In genomic region chr19:53308339-53308811, GRCh38 we compare ENCODE assay signal across 11 cellular contexts. TPM values are rescaled to one million over a fixed set of nuclear protein-coding genes. Genes with fewer than 3 reads are reported as not detected.
DNase-seq lines count a peak whose midpoint lies in the region; ATAC-seq and TF ChIP-seq lines count a peak whose summit lies in the region.
"Had no signal": no experiment of that assay in that cellular context is flagged by ENCODE, and none has a peak within 500 bp of the region (broad histone marks: within the 10 kb centered on the region; RNA-seq: fewer than 3 reads in every experiment).

No MANE protein-coding gene starts in this region.

- no peaks in the 10 kb centered on the region for H3K27me3 ChIP-seq in skeletal muscle satellite cell (ENCODE audit: control insufficient read depth, insufficient read depth, low read length)

- no peak overlapping the region for H3K9ac ChIP-seq in skeletal muscle satellite cell (ENCODE audit: low read depth, low read length)

- peaks cover 5% of the 10 kb centered on the region for H3K9me3 ChIP-seq in skeletal muscle satellite cell (replicated peaks; ENCODE audit: low read length)

- DNase-seq in activated T-cell treated with anti-CD3 and anti-CD28 coated beads for 48 hours (ENCODE audit: low read depth): peak; percentile 5
- no peak for DNase-seq in activated T-cell treated with anti-CD3 and anti-CD28 coated beads, Interleukin-2, amount 50 U/mL, for 4 hours
- peak; percentile 36 for DNase-seq in hepatic stellate cell (ENCODE audit: low spot score)
- DNase-seq: small intestine had no signal

- H3K4me3 Mint-ChIP-seq in activated T-cell treated with anti-CD3 and anti-CD28 coated beads, Interleukin-2, amount 50 U/mL, for 4 hours: no peak overlapping the region
- H3K4me3 Mint-ChIP-seq: central memory CD8-positive, alpha-beta T cell had no signal

- peaks cover 33% of the 10 kb centered on the region for H3K9me3 Mint-ChIP-seq in activated T-cell treated with anti-CD3 and anti-CD28 coated beads, Interleukin-2, amount 50 U/mL, for 4 hours

- ATAC-seq in activated T-cell treated with anti-CD3 and anti-CD28 coated beads, Interleukin-2, amount 50 U/mL, for 4 hours: no peak
- ATAC-seq in SK-N-SH treated with all-trans-retinoic acid at 6 μM for 48 hours (peak; percentile 69; the same call in 2 of the 3 replicates), GM21576 (IDR thresholded peaks at IDR 0.05; ENCODE audit: unreplicated experiment) (no peak), HG02885 (IDR thresholded peaks at IDR 0.05; ENCODE audit: poor library complexity, unreplicated experiment) (no peak), GM18909 (IDR thresholded peaks at IDR 0.05; ENCODE audit: poor library complexity, unreplicated experiment) (no peak)

- H3K36me3 ChIP-seq in skeletal muscle satellite cell (ENCODE audit: insufficient read depth, low read length): no peaks in the 10 kb centered on the region

- no peaks in the 10 kb centered on the region for H3K4me1 ChIP-seq in skeletal muscle satellite cell (ENCODE audit: control insufficient read depth, insufficient read depth, low read length)

- no peaks in the 10 kb centered on the region for H3K36me3 Mint-ChIP-seq in activated T-cell treated with anti-CD3 and anti-CD28 coated beads, Interleukin-2, amount 50 U/mL, for 4 hours (ENCODE audit: insufficient read depth)

- no peaks in the 10 kb centered on the region for H3K4me1 Mint-ChIP-seq in activated T-cell treated with anti-CD3 and anti-CD28 coated beads, Interleukin-2, amount 50 U/mL, for 4 hours (ENCODE audit: low read depth)
- H3K4me1 Mint-ChIP-seq: central memory CD8-positive, alpha-beta T cell had no signal

- no peak overlapping the region for H3K4me3 ChIP-seq in skeletal muscle satellite cell (ENCODE audit: low read length)
- H3K4me3 ChIP-seq: SK-N-MC had no signal

- peak overlapping the region; percentile 20 for H3K4me2 ChIP-seq in skeletal muscle satellite cell (ENCODE audit: low read length)

- H3K27me3 Mint-ChIP-seq in activated T-cell treated with anti-CD3 and anti-CD28 coated beads, Interleukin-2, amount 50 U/mL, for 4 hours (ENCODE audit: low read depth): peaks cover 27% of the 10 kb centered on the region

TF ChIP-seq in SK-N-SH treated with all-trans-retinoic acid at 6 μM for 48 hours, 23 proteins besides CTCF, POLR2A, EP300 and RAD21:
- TF ChIP-seq OSR1 (CRISPR knock-in tag; IDR thresholded peaks at IDR 0.05) (no peak), ZFP3 (CRISPR knock-in tag; IDR thresholded peaks at IDR 0.05) (peak; percentile 69)

RNA-seq across cellular contexts. Expression of gene ZNF845, which starts 25.2 kb away (rescaled TPM):
- 1 to 10 TPM; 3.7 to 4.0 (median 3.8) TPM for total RNA-seq in activated T-cell treated with anti-CD3 and anti-CD28 coated beads, Interleukin-2, amount 50 U/mL, for 4 hours
- total RNA-seq in skeletal muscle satellite cell (2012; rRNA removed): 5.8 and 6.1 TPM in 2 replicates

RNA-seq across cellular contexts. Expression of gene VN1R4, which starts 40.9 kb away (rescaled TPM):
- total RNA-seq in activated T-cell treated with anti-CD3 and anti-CD28 coated beads, Interleukin-2, amount 50 U/mL, for 4 hours: not detected
- total RNA-seq in skeletal muscle satellite cell (2012; rRNA removed): not detected in 2 replicates

RNA-seq across cellular contexts. Expression of gene VN1R2, which starts 50.3 kb away (rescaled TPM):
- total RNA-seq in activated T-cell treated with anti-CD3 and anti-CD28 coated beads, Interleukin-2, amount 50 U/mL, for 4 hours: not detected
- total RNA-seq in skeletal muscle satellite cell (2012; rRNA removed): not detected in 2 replicates

RNA-seq across cellular contexts. Expression of gene ZNF677, which starts 53.7 kb away (rescaled TPM):
- 1 to 10 TPM; 2.6 to 5.0 (median 4.6) TPM for total RNA-seq in activated T-cell treated with anti-CD3 and anti-CD28 coated beads, Interleukin-2, amount 50 U/mL, for 4 hours
- 11.7 and 13.5 TPM in 2 replicates for total RNA-seq in skeletal muscle satellite cell (2012; rRNA removed)

RNA-seq across cellular contexts. Expression of gene ZNF525, which starts 57.1 kb away (rescaled TPM):
- 10 to 100 TPM; 10.6 to 14.9 (median 12.0) TPM for total RNA-seq in activated T-cell treated with anti-CD3 and anti-CD28 coated beads, Interleukin-2, amount 50 U/mL, for 4 hours
- 1.8 and 3.7 TPM in 2 replicates for total RNA-seq in skeletal muscle satellite cell (2012; rRNA removed)
